ENCODE assay signal across 9 cellular contexts in the genomic region with DNA sequence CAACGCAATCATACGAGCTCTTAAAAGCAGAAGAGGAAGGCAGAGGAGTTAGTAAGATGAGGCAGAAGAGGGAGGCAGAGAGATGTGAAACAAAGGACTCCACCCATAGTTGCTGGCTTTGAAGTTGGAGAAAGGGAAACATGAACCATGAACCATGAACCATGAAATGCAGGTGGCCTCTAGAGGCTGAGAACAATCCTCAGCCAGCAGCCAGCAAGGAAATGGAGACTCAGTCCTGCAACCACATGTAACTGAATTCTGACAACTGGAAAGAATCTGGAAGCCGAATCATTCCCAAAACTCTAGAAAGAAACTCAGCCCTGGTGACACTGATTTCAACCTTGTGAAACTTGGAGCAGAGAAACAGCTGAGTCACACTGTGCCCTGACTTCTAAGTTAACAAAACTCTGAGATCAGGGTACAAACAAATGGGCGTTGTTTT. TPM values are rescaled to one million over a fixed set of nuclear protein-coding genes. Genes with fewer than 3 reads are reported as not detected.
DNase-seq lines count a peak whose midpoint lies in the region; ATAC-seq and TF ChIP-seq lines count a peak whose summit lies in the region.
"Had no signal": no experiment of that assay in that cellular context is flagged by ENCODE, and none has a peak within 500 bp of the region (broad histone marks: within the 10 kb centered on the region; RNA-seq: fewer than 3 reads in every experiment).

No MANE protein-coding gene starts in this region.

- ATAC-seq in GM21528 (IDR thresholded peaks at IDR 0.05; ENCODE audit: low FRiP score, unreplicated experiment), result peak; percentile 56

- H3K9me3 ChIP-seq in mesodermal cell (ENCODE audit: control insufficient read depth, low read length), result no peaks in the 10 kb centered on the region
- H3K9me3 ChIP-seq: Caco-2 had no signal

- TF ChIP-seq RAD21 in Ishikawa (IDR thresholded peaks at IDR 0.05; ENCODE audit: low read depth), result 0 out of 2 replicates have a peak, but pooled peaks have one; percentile 24

- H3K36me3 ChIP-seq in mesodermal cell (ENCODE audit: control insufficient read depth, insufficient read depth, low read length), result no peaks in the 10 kb centered on the region

- peak; percentile 21 for DNase-seq in activated CD4-positive, alpha-beta T cell treated with anti-CD3 and anti-CD28 coated beads for 48 hours
- DNase-seq in activated CD4-positive, alpha-beta T cell treated with anti-CD3 and anti-CD28 coated beads, Interleukin-2, amount 50 U/mL, for 48 hours, result no peak
- DNase-seq in amniotic epithelial cell (ENCODE audit: low read depth), result peak; percentile 45
- DNase-seq in T-helper 9 cell, result no peak
- no peak for DNase-seq in GM19240 (ENCODE audit: insufficient read length, low spot score)

- H3K4me1 ChIP-seq in mesodermal cell (ENCODE audit: control insufficient read depth, insufficient read depth, low read length, poor library complexity, severe bottlenecking), result peaks cover 12% of the 10 kb centered on the region

- H3K27ac ChIP-seq in mesodermal cell (ENCODE audit: low read depth, low read length, severe bottlenecking), result peak overlapping the region; percentile 74

- no peak for TF ChIP-seq EP300 in Ishikawa (IDR thresholded peaks at IDR 0.05; ENCODE audit: borderline replicate concordance)

- no peak overlapping the region for H3K4me3 ChIP-seq in mesodermal cell (ENCODE audit: extremely low read depth, insufficient read depth, low read length, poor library complexity, severe bottlenecking)

- WGBS in mesodermal cell (ENCODE audit: insufficient coverage in 2 of 2), 2 experiments, result 90 to 94% methylated on average over 3 of the region's 4 CpGs

TF ChIP-seq in Ishikawa, 13 proteins besides CTCF, POLR2A, EP300 and RAD21:
- TF ChIP-seq TAF1 (IDR thresholded peaks at IDR 0.05; ENCODE audit: low read depth), result no peak
- TF ChIP-seq, protein P1, sequence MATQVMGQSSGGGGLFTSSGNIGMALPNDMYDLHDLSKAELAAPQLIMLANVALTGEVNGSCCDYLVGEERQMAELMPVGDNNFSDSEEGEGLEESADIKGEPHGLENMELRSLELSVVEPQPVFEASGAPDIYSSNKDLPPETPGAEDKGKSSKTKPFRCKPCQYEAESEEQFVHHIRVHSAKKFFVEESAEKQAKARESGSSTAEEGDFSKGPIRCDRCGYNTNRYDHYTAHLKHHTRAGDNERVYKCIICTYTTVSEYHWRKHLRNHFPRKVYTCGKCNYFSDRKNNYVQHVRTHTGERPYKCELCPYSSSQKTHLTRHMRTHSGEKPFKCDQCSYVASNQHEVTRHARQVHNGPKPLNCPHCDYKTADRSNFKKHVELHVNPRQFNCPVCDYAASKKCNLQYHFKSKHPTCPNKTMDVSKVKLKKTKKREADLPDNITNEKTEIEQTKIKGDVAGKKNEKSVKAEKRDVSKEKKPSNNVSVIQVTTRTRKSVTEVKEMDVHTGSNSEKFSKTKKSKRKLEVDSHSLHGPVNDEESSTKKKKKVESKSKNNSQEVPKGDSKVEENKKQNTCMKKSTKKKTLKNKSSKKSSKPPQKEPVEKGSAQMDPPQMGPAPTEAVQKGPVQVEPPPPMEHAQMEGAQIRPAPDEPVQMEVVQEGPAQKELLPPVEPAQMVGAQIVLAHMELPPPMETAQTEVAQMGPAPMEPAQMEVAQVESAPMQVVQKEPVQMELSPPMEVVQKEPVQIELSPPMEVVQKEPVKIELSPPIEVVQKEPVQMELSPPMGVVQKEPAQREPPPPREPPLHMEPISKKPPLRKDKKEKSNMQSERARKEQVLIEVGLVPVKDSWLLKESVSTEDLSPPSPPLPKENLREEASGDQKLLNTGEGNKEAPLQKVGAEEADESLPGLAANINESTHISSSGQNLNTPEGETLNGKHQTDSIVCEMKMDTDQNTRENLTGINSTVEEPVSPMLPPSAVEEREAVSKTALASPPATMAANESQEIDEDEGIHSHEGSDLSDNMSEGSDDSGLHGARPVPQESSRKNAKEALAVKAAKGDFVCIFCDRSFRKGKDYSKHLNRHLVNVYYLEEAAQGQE (IDR thresholded peaks at IDR 0.05; ENCODE audit: low read depth), result no peak
- no peak for TF ChIP-seq FOXM1 (IDR thresholded peaks at IDR 0.05; ENCODE audit: borderline replicate concordance, low read depth)
- TF ChIP-seq TCF12 (IDR thresholded peaks at IDR 0.05; ENCODE audit: low read depth), result no peak

RNA-seq across cellular contexts. Expression of a gene that starts 10.1 kb away (rescaled TPM):
- polyA plus RNA-seq in mesodermal cell (2013, experiment 1 of 2), result 6.8 TPM
- 6.4 TPM for polyA plus RNA-seq in mesodermal cell (2013, experiment 2 of 2)

Comparison
In these comparisons a context has a peak if more than half of its experiments do, and no peak if none do; other contexts are left out.
1. DNase-seq: peak in activated CD4-positive, alpha-beta T cell treated with anti-CD3 and anti-CD28 coated beads for 48 hours (single experiment) and amniotic epithelial cell (single experiment); none in activated CD4-positive, alpha-beta T cell treated with anti-CD3 and anti-CD28 coated beads, Interleukin-2, amount 50 U/mL, for 48 hours (0 of 2), T-helper 9 cell (single experiment) and GM19240 (single experiment).